8 cellular contexts compared by ENCODE assay signal in genomic region chr2:10721344-10722251, GRCh38. TPM values are rescaled to one million over a fixed set of nuclear protein-coding genes. Genes with fewer than 3 reads are reported as not detected.
DNase-seq lines count a peak whose midpoint lies in the region; ATAC-seq and TF ChIP-seq lines count a peak whose summit lies in the region.

Gene ATP6V1C2 (plus strand): TSS chr2:10721630. CDS start chr2:10722850, 1,220 bp downstream.

- in situ Hi-C loops in GM13977 (cut with MboI; ENCODE audit: low pct_unique_long_range_greater_than_20kb, low sequenced_read_pairs, unreplicated experiment) (no loop called here), gastrocnemius medialis (cut with MboI; ENCODE audit: low sequenced_read_pairs in 4 of 4) (no loop called here)

- H3K27me3 ChIP-seq in BE2C (peaks cover 100% of the 10 kb centered on the region), heart left ventricle (peaks cover 19 to 67% (median 44%) of the 10 kb centered on the region in 9 donors), gastrocnemius medialis (peaks cover 51 to 56% (median 53%) of the 10 kb centered on the region in 3 donors)

- H3K4me1 ChIP-seq in BE2C (no peaks in the 10 kb centered on the region), heart left ventricle (peaks cover 0 to 18% (median 9%) of the 10 kb centered on the region in 12 donors), gastrocnemius medialis (peaks cover 6 to 11% of the 10 kb centered on the region in 2 donors)

- no peaks in the 10 kb centered on the region for H3K9me3 ChIP-seq in BE2C
- no peaks in the 10 kb centered on the region for H3K9me3 ChIP-seq in T-helper 17 cell (ENCODE audit: control insufficient read depth, low read length, poor library complexity, severe bottlenecking)
- H3K9me3 ChIP-seq in heart left ventricle: no peaks in the 10 kb centered on the region
- no peaks in the 10 kb centered on the region for H3K9me3 ChIP-seq in gastrocnemius medialis

- H3K4me3 Mint-ChIP-seq in T-helper 17 cell: peak within 1 kb of the TSS; percentile 76

- peaks cover 60% of the 10 kb centered on the region for H3K27me3 Mint-ChIP-seq in T-helper 17 cell

- H3K27ac Mint-ChIP-seq in T-helper 17 cell: no peak within 1 kb of the TSS

- peaks cover 4% of the 10 kb centered on the region for H3K36me3 Mint-ChIP-seq in T-helper 17 cell (ENCODE audit: low read depth)

- peaks cover 11% of the 10 kb centered on the region for H3K4me1 Mint-ChIP-seq in T-helper 17 cell

- DNase-seq in BE2C (peak; percentile 61), GM13977 (ENCODE audit: low spot score) (peak; percentile 86), T-helper 17 cell (no peak), heart left ventricle (no peak), gastrocnemius medialis (no peak), GOT3 (lab: John Stamatoyannopoulos, UW) (no peak), mesenteric fat pad (ENCODE audit: low spot score) (no peak)

- intact Hi-C loops in heart left ventricle (cut with DNase I) (no loop called here), gastrocnemius medialis (cut with DNase I; ENCODE audit: low total_unique reads) (no loop called here)

- no peak for TF ChIP-seq CTCF in BE2C (IDR thresholded peaks at IDR 0.05; ENCODE audit: low read depth, low read length)
- no peak for TF ChIP-seq CTCF in GM13977 (IDR thresholded peaks at IDR 0.05; ENCODE audit: extremely low read depth, insufficient read depth, missing control alignments)
- TF ChIP-seq CTCF in heart left ventricle (IDR thresholded peaks at IDR 0.05): no peak
- no peak for TF ChIP-seq CTCF in gastrocnemius medialis (IDR thresholded peaks at IDR 0.05 in 4 of 5, conservative IDR thresholded peaks at IDR 0.05 in 1 of 5)

- no peak for TF ChIP-seq POLR2A in heart left ventricle (IDR thresholded peaks at IDR 0.05)
- TF ChIP-seq POLR2A in gastrocnemius medialis (IDR thresholded peaks at IDR 0.05): no peak

- ATAC-seq in HG03103 (IDR thresholded peaks at IDR 0.05; ENCODE audit: low read depth, unreplicated experiment): peak; percentile 53
- ATAC-seq in T-helper 17 cell: peak; percentile 30
- ATAC-seq in heart left ventricle: peak in 2 of 4 donors; percentile 56 to 80
- ATAC-seq in gastrocnemius medialis: no peak

- WGBS in heart left ventricle, 4 donors: 1 to 2% (median 1%) methylated on average over 53 to 109 of the region's 109 CpGs

- no peaks in the 10 kb centered on the region for H3K36me3 ChIP-seq in BE2C
- H3K36me3 ChIP-seq in heart left ventricle: no peaks in the 10 kb centered on the region
- no peaks in the 10 kb centered on the region for H3K36me3 ChIP-seq in gastrocnemius medialis

- H3K4me3 ChIP-seq in BE2C (ENCODE audit: low read depth, low read length) (no peak within 1 kb of the TSS), heart left ventricle (peak within 1 kb of the TSS; percentile 21 to 58 (median 49)), gastrocnemius medialis (peak within 1 kb of the TSS; percentile 25 to 51 (median 40))

- H3K27ac ChIP-seq in heart left ventricle (no peak within 1 kb of the TSS), gastrocnemius medialis (no peak within 1 kb of the TSS)

RNA-seq across cellular contexts. Expression of gene ATP6V1C2, which starts in this region (rescaled TPM):
- polyA plus RNA-seq in BE2C (2012; ENCODE audit: insufficient read depth, insufficient read length, low read depth): 1.1 TPM
- total RNA-seq in T-helper 17 cell (not detected), heart left ventricle (1 to 10 TPM in 1 of 9 donors, under 1 TPM in 7, not detected in 1; 0.32 to 2.1 (median 0.48) TPM), gastrocnemius medialis (not detected), mesenteric fat pad (1.4 TPM)
- polyA plus RNA-seq in heart left ventricle: under 1 TPM; 0.47 to 0.50 TPM

Comparison
In these comparisons a context has a peak if more than half of its experiments do, and no peak if none do; other contexts are left out.
1. Peak in ATAC-seq in T-helper 17 cell; RNA of the gene not detected or under 1 TPM.
2. DNase-seq: peak in BE2C (single experiment) and GM13977 (single experiment); none in T-helper 17 cell (0 of 3), heart left ventricle (0 of 5), gastrocnemius medialis (0 of 2), GOT3 (single experiment) and mesenteric fat pad (single experiment).